In genomic region chr2:196590286-196590685, GRCh38 we compare ENCODE assay signal across 1 cellular context.
TF ChIP-seq lines count a peak whose summit lies in the region.

No MANE protein-coding gene starts in this region.

TF ChIP-seq in HepG2, 621 proteins besides CTCF, POLR2A, EP300 and RAD21:
- TF ChIP-seq KDM5A (IDR thresholded peaks at IDR 0.05; ENCODE audit: borderline replicate concordance, low read length): no peak
- no peak for TF ChIP-seq ZSCAN30 (CRISPR knock-in tag; IDR thresholded peaks at IDR 0.05)
- no peak for TF ChIP-seq ZFP90 (CRISPR knock-in tag; IDR thresholded peaks at IDR 0.05; ENCODE audit: borderline replicate concordance)
- TF ChIP-seq ZNF512B (CRISPR knock-in tag; IDR thresholded peaks at IDR 0.05; ENCODE audit: borderline replicate concordance): no peak
- no peak for TF ChIP-seq ZBTB7B (CRISPR knock-in tag; IDR thresholded peaks at IDR 0.05)
- no peak for TF ChIP-seq ZNF660 (CRISPR knock-in tag; IDR thresholded peaks at IDR 0.05; ENCODE audit: borderline replicate concordance, low read depth)
- no peak for TF ChIP-seq PRDM4 (CRISPR knock-in tag; IDR thresholded peaks at IDR 0.05; ENCODE audit: borderline replicate concordance)
- TF ChIP-seq FUBP1 (CRISPR knock-in tag; IDR thresholded peaks at IDR 0.05; ENCODE audit: borderline replicate concordance): no peak
- TF ChIP-seq ZNF646 (CRISPR knock-in tag; IDR thresholded peaks at IDR 0.05): no peak
- no peak for TF ChIP-seq E2F1 (CRISPR knock-in tag; IDR thresholded peaks at IDR 0.05)
- TF ChIP-seq HOXD1 (CRISPR knock-in tag; IDR thresholded peaks at IDR 0.05): no peak
- no peak for TF ChIP-seq ZNF549 (CRISPR knock-in tag; IDR thresholded peaks at IDR 0.05)
- no peak for TF ChIP-seq DMTF1 (CRISPR knock-in tag; IDR thresholded peaks at IDR 0.05)
- no peak for TF ChIP-seq ZKSCAN1 (IDR thresholded peaks at IDR 0.05; ENCODE audit: low read length)
- TF ChIP-seq ZNF138 (CRISPR knock-in tag; IDR thresholded peaks at IDR 0.05; ENCODE audit: low read depth): no peak
- no peak for TF ChIP-seq NR0B2 (CRISPR knock-in tag; IDR thresholded peaks at IDR 0.05)
- no peak for TF ChIP-seq ZNF615 (CRISPR knock-in tag; IDR thresholded peaks at IDR 0.05; ENCODE audit: borderline replicate concordance)
TF ChIP-seq in HepG2: peak in this region for 0.
